Comparison of ENCODE assay signal across 23 cellular contexts in the genomic region with DNA sequence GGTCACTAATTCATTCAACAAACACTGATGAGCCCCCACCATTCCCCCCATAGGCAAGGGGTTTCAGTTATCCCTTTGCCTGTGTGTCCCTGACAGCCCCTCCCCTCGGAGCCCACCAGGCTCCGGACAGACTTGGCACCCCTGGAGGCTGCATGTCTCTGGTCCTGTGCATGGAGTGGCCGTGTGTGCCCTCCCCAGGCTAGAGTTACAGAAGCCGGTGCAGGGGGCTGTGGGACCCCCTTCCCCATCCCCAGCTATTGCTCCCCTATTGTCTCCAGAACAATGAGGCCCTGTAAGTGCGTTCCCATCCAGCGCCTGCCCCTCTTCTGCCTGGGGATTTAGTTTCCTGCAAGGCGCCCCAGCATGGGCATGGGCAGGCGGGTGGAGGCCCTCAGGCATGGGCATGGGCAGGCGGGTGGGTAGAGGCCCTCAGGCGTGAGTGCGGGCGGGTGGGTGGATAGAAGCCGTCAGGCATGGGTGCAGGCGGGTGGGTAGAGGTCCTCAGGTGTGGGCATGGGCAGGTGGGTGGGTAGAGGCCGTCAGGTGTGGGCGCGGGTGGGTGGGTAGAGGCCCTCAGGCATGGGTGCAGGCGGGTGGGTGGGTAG. TPM values are rescaled to one million over a fixed set of nuclear protein-coding genes. Genes with fewer than 3 reads are reported as not detected.
"Had no signal": no experiment of that assay in that cellular context is flagged by ENCODE, and none has a peak within 500 bp of the region (broad histone marks: within the 10 kb centered on the region; RNA-seq: fewer than 3 reads in every experiment).

No MANE protein-coding gene starts in this region.

- H3K4me1 Mint-ChIP-seq: activated naive CD8-positive, alpha-beta T cell treated with anti-CD3 and anti-CD28 coated beads for 36 hours; nephron; stimulated activated effector memory CD8-positive, alpha-beta T cell treated with anti-CD3 and anti-CD28 coated beads, Interleukin-12 subunit alpha, Interleukin-12 subunit beta, amount 100 ng/mL, for 72 hours; WTC11 had no signal

- H3K4me3 Mint-ChIP-seq: activated CD8-positive, alpha-beta T cell treated with anti-CD3 and anti-CD28 coated beads, Interleukin-2, amount 10 ng/mL, durations not matched to agents 7 days and 5 days; activated naive CD8-positive, alpha-beta T cell treated with anti-CD3 and anti-CD28 coated beads for 36 hours; activated T-helper 1 cell treated with anti-CD3 and anti-CD28 coated beads, Interleukin-12 subunit alpha, Interleukin-12 subunit beta, Interleukin-2, Interleukin-4 antibody, amounts not matched to agents 30 ng/mL and 10 ng/mL and 1 ng/mL, durations not matched to agents 14 hours and 24 hours and 36 hours; nephron; stimulated activated effector memory CD8-positive, alpha-beta T cell treated with anti-CD3 and anti-CD28 coated beads, Interleukin-12 subunit alpha, Interleukin-12 subunit beta, amount 100 ng/mL, for 72 hours; WTC11 had no signal

- H3K36me3 Mint-ChIP-seq: activated naive CD8-positive, alpha-beta T cell treated with anti-CD3 and anti-CD28 coated beads for 36 hours; stimulated activated effector memory CD8-positive, alpha-beta T cell treated with anti-CD3 and anti-CD28 coated beads, Interleukin-12 subunit alpha, Interleukin-12 subunit beta, amount 100 ng/mL, for 72 hours; WTC11 had no signal

- ATAC-seq: activated CD8-positive, alpha-beta T cell treated with anti-CD3 and anti-CD28 coated beads, Interleukin-2, amount 10 ng/mL, durations not matched to agents 7 days and 5 days; foreskin keratinocyte; stimulated activated effector memory CD8-positive, alpha-beta T cell treated with anti-CD3 and anti-CD28 coated beads, Interleukin-12 subunit alpha, Interleukin-12 subunit beta, amount 100 ng/mL, for 72 hours; WTC11 had no signal

- H3K9me3 Mint-ChIP-seq: activated naive CD8-positive, alpha-beta T cell treated with anti-CD3 and anti-CD28 coated beads for 36 hours; activated T-helper 1 cell treated with anti-CD3 and anti-CD28 coated beads, Interleukin-12 subunit alpha, Interleukin-12 subunit beta, Interleukin-2, Interleukin-4 antibody, amounts not matched to agents 30 ng/mL and 10 ng/mL and 1 ng/mL, durations not matched to agents 14 hours and 24 hours and 36 hours; nephron; stimulated activated effector memory CD8-positive, alpha-beta T cell treated with anti-CD3 and anti-CD28 coated beads, Interleukin-12 subunit alpha, Interleukin-12 subunit beta, amount 100 ng/mL, for 72 hours; WTC11 had no signal

- H3K27me3 ChIP-seq: cardiac muscle cell, foreskin keratinocyte had no signal

- H3K36me3 ChIP-seq: cardiac muscle cell had no signal

- H3K27ac Mint-ChIP-seq: activated CD8-positive, alpha-beta T cell treated with anti-CD3 and anti-CD28 coated beads, Interleukin-2, amount 10 ng/mL, durations not matched to agents 7 days and 5 days; activated naive CD8-positive, alpha-beta T cell treated with anti-CD3 and anti-CD28 coated beads for 36 hours; activated T-helper 1 cell treated with anti-CD3 and anti-CD28 coated beads, Interleukin-12 subunit alpha, Interleukin-12 subunit beta, Interleukin-2, Interleukin-4 antibody, amounts not matched to agents 30 ng/mL and 10 ng/mL and 1 ng/mL, durations not matched to agents 14 hours and 24 hours and 36 hours; progenitor cell of endocrine pancreas; stimulated activated effector memory CD8-positive, alpha-beta T cell treated with anti-CD3 and anti-CD28 coated beads, Interleukin-12 subunit alpha, Interleukin-12 subunit beta, amount 100 ng/mL, for 72 hours; WTC11 had no signal

- DNase-seq: activated CD4-positive, alpha-beta T cell treated with anti-CD3 and anti-CD28 coated beads for 48 hours; activated CD8-positive, alpha-beta memory T cell treated with anti-CD3 and anti-CD28 coated beads, Interleukin-2, amount 50 U/mL, for 48 hours; activated CD8-positive, alpha-beta T cell treated with anti-CD3 and anti-CD28 coated beads, Interleukin-2, amount 10 ng/mL, durations not matched to agents 7 days and 5 days; activated gamma-delta T cell treated with Interleukin-2 at 50 U/mL for 16 hours; activated naive CD8-positive, alpha-beta T cell treated with anti-CD3 and anti-CD28 coated beads for 36 hours; amniotic stem cell; foreskin keratinocyte; mesendoderm; nucleus accumbens; small intestine; stimulated activated CD4-positive, alpha-beta T cell treated with anti-CD3 and anti-CD28 coated beads, Interleukin-4, amount 100 ng/mL, for 24 hours; SW 1271 had no signal

- H3K4me3 ChIP-seq: cardiac muscle cell had no signal

- H3K27ac ChIP-seq: cardiac muscle cell, foreskin keratinocyte had no signal

RNA-seq across cellular contexts. Expression of a gene that starts 1.5 kb away (rescaled TPM):
- total RNA-seq: activated CD8-positive, alpha-beta T cell treated with anti-CD3 and anti-CD28 coated beads, Interleukin-2, amount 10 ng/mL, durations not matched to agents 7 days and 5 days; activated naive CD8-positive, alpha-beta T cell treated with anti-CD3 and anti-CD28 coated beads for 36 hours; activated T-helper 1 cell treated with anti-CD3 and anti-CD28 coated beads, Interleukin-12 subunit alpha, Interleukin-12 subunit beta, Interleukin-2, Interleukin-4 antibody, amounts not matched to agents 30 ng/mL and 10 ng/mL and 1 ng/mL, durations not matched to agents 14 hours and 24 hours and 36 hours; epithelial cell of proximal tubule; fibroblast of lung; foreskin keratinocyte; kidney epithelial cell; progenitor cell of endocrine pancreas; urinary bladder had no signal
- polyA plus RNA-seq: cardiac muscle cell, fibroblast of lung, foreskin keratinocyte had no signal

RNA-seq across cellular contexts. Expression of a gene that starts 39.6 kb away (rescaled TPM):
- total RNA-seq: activated CD8-positive, alpha-beta T cell treated with anti-CD3 and anti-CD28 coated beads, Interleukin-2, amount 10 ng/mL, durations not matched to agents 7 days and 5 days; activated naive CD8-positive, alpha-beta T cell treated with anti-CD3 and anti-CD28 coated beads for 36 hours; activated T-helper 1 cell treated with anti-CD3 and anti-CD28 coated beads, Interleukin-12 subunit alpha, Interleukin-12 subunit beta, Interleukin-2, Interleukin-4 antibody, amounts not matched to agents 30 ng/mL and 10 ng/mL and 1 ng/mL, durations not matched to agents 14 hours and 24 hours and 36 hours; cardiac muscle cell; epithelial cell of proximal tubule; fibroblast of lung; foreskin keratinocyte; kidney epithelial cell; lower leg skin; urinary bladder had no signal
- polyA plus RNA-seq: cardiac muscle cell, fibroblast of lung, foreskin keratinocyte, urinary bladder had no signal
